ENCODE assay signal across 1 cellular context in the genomic region with DNA sequence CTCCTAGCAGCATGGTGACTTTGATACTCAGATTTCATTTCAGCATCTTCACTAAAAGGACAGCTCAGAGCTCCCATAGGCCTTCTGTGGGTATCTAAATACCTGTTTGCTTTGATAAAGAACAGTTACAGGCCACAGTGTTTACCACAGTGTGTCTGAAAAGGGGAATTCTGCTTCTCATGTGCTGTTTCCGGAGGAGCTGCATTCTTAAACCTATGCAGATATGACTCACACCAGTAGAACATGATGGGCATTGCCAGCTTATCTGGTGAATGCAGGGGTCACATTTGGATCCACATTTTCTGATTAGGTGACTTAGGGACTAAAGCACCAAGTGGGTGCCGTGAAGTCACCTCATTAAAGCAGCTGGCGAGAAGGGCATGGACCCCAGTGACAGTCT.
TF ChIP-seq lines count a peak whose summit lies in the region.

No MANE protein-coding gene starts in this region.

TF ChIP-seq in GM12878, 131 proteins besides CTCF, POLR2A, EP300 and RAD21 (continued from another document and continues in another):
- no peak for TF ChIP-seq NFXL1 (IDR thresholded peaks at IDR 0.05; ENCODE audit: borderline replicate concordance)
- TF ChIP-seq NRF1 (conservative IDR thresholded peaks at IDR 0.05; ENCODE audit: low read depth, low read length): no peak
- no peak for TF ChIP-seq ZNF207 (IDR thresholded peaks at IDR 0.05; ENCODE audit: borderline replicate concordance)
- no peak for TF ChIP-seq MAX (IDR thresholded peaks at IDR 0.05; ENCODE audit: low read depth, low read length)
- no peak for TF ChIP-seq NBN (IDR thresholded peaks at IDR 0.05)
- TF ChIP-seq NR2C1 (IDR thresholded peaks at IDR 0.05): no peak
- no peak for TF ChIP-seq SUPT20H (IDR thresholded peaks at IDR 0.05; ENCODE audit: borderline replicate concordance, control insufficient read depth, low read depth, low read length)
- TF ChIP-seq ESRRA (IDR thresholded peaks at IDR 0.05; ENCODE audit: low read length): no peak
- no peak for TF ChIP-seq REST (IDR thresholded peaks at IDR 0.05; ENCODE audit: low read depth, low read length)
- no peak for TF ChIP-seq CBX3 (IDR thresholded peaks at IDR 0.05; ENCODE audit: borderline replicate concordance, low read depth)
- no peak for TF ChIP-seq ATF2 (IDR thresholded peaks at IDR 0.05; ENCODE audit: low read length)
- no peak for TF ChIP-seq USF1 (IDR thresholded peaks at IDR 0.05; ENCODE audit: borderline replicate concordance, extremely low read length, insufficient read depth, low read depth, low read length)
- TF ChIP-seq POLR2AphosphoS2 (IDR thresholded peaks at IDR 0.05; ENCODE audit: low read depth, low read length): no peak
- no peak for TF ChIP-seq CHD4 (IDR thresholded peaks at IDR 0.05)
- no peak for TF ChIP-seq SRF (IDR thresholded peaks at IDR 0.05; ENCODE audit: low read depth in 2 of 2, low read length in 2 of 2)
- no peak for TF ChIP-seq CBX5 (IDR thresholded peaks at IDR 0.05; ENCODE audit: low read depth)
- no peak for TF ChIP-seq ZZZ3 (IDR thresholded peaks at IDR 0.05; ENCODE audit: control insufficient read depth, insufficient read length, low read depth)
- no peak for TF ChIP-seq SP1 (IDR thresholded peaks at IDR 0.05; ENCODE audit: low read depth, low read length)
- TF ChIP-seq, protein P1, sequence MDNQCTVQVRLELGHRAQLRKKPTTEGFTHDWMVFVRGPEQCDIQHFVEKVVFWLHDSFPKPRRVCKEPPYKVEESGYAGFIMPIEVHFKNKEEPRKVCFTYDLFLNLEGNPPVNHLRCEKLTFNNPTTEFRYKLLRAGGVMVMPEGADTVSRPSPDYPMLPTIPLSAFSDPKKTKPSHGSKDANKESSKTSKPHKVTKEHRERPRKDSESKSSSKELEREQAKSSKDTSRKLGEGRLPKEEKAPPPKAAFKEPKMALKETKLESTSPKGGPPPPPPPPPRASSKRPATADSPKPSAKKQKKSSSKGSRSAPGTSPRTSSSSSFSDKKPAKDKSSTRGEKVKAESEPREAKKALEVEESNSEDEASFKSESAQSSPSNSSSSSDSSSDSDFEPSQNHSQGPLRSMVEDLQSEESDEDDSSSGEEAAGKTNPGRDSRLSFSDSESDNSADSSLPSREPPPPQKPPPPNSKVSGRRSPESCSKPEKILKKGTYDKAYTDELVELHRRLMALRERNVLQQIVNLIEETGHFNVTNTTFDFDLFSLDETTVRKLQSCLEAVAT (IDR thresholded peaks at IDR 0.05): no peak
- TF ChIP-seq BMI1 (IDR thresholded peaks at IDR 0.05; ENCODE audit: borderline replicate concordance): no peak
- TF ChIP-seq PAX5 (IDR thresholded peaks at IDR 0.05; ENCODE audit: borderline replicate concordance, low read depth, low read length): 0 out of 2 replicates have a peak, but pooled peaks have one; percentile 27
- no peak for TF ChIP-seq CREB1 (IDR thresholded peaks at IDR 0.05; ENCODE audit: low read depth)
- TF ChIP-seq RELA (IDR thresholded peaks at IDR 0.05; ENCODE audit: borderline replicate concordance, partially characterized antibody): peak; percentile 24
- TF ChIP-seq, protein P2, sequence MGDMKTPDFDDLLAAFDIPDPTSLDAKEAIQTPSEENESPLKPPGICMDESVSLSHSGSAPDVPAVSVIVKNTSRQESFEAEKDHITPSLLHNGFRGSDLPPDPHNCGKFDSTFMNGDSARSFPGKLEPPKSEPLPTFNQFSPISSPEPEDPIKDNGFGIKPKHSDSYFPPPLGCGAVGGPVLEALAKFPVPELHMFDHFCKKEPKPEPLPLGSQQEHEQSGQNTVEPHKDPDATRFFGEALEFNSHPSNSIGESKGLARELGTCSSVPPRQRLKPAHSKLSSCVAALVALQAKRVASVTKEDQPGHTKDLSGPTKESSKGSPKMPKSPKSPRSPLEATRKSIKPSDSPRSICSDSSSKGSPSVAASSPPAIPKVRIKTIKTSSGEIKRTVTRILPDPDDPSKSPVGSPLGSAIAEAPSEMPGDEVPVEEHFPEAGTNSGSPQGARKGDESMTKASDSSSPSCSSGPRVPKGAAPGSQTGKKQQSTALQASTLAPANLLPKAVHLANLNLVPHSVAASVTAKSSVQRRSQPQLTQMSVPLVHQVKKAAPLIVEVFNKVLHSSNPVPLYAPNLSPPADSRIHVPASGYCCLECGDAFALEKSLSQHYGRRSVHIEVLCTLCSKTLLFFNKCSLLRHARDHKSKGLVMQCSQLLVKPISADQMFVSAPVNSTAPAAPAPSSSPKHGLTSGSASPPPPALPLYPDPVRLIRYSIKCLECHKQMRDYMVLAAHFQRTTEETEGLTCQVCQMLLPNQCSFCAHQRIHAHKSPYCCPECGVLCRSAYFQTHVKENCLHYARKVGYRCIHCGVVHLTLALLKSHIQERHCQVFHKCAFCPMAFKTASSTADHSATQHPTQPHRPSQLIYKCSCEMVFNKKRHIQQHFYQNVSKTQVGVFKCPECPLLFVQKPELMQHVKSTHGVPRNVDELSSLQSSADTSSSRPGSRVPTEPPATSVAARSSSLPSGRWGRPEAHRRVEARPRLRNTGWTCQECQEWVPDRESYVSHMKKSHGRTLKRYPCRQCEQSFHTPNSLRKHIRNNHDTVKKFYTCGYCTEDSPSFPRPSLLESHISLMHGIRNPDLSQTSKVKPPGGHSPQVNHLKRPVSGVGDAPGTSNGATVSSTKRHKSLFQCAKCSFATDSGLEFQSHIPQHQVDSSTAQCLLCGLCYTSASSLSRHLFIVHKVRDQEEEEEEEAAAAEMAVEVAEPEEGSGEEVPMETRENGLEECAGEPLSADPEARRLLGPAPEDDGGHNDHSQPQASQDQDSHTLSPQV (IDR thresholded peaks at IDR 0.05): no peak
- no peak for TF ChIP-seq EZH2 (IDR thresholded peaks at IDR 0.05; ENCODE audit: borderline replicate concordance, control insufficient read depth, low read depth, low read length)
- TF ChIP-seq RAD51 (IDR thresholded peaks at IDR 0.05): no peak
- 0 out of 2 replicates have a peak, but pooled peaks have one; percentile 34 for TF ChIP-seq CHD1 (IDR thresholded peaks at IDR 0.05; ENCODE audit: low read depth, low read length)
- peak; percentile 59; the same call in 1 of the 2 replicates for TF ChIP-seq MXI1 (IDR thresholded peaks at IDR 0.05; ENCODE audit: low read depth, low read length)
- TF ChIP-seq IRF4 (IDR thresholded peaks at IDR 0.05; ENCODE audit: low read depth, low read length): peak; percentile 92
- TF ChIP-seq, protein P3, sequence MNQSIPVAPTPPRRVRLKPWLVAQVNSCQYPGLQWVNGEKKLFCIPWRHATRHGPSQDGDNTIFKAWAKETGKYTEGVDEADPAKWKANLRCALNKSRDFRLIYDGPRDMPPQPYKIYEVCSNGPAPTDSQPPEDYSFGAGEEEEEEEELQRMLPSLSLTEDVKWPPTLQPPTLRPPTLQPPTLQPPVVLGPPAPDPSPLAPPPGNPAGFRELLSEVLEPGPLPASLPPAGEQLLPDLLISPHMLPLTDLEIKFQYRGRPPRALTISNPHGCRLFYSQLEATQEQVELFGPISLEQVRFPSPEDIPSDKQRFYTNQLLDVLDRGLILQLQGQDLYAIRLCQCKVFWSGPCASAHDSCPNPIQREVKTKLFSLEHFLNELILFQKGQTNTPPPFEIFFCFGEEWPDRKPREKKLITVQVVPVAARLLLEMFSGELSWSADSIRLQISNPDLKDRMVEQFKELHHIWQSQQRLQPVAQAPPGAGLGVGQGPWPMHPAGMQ (IDR thresholded peaks at IDR 0.05; ENCODE audit: borderline replicate concordance): no peak
- no peak for TF ChIP-seq ZNF622 (IDR thresholded peaks at IDR 0.05)
- no peak for TF ChIP-seq FOXK2 (IDR thresholded peaks at IDR 0.05)
- TF ChIP-seq, protein P4, sequence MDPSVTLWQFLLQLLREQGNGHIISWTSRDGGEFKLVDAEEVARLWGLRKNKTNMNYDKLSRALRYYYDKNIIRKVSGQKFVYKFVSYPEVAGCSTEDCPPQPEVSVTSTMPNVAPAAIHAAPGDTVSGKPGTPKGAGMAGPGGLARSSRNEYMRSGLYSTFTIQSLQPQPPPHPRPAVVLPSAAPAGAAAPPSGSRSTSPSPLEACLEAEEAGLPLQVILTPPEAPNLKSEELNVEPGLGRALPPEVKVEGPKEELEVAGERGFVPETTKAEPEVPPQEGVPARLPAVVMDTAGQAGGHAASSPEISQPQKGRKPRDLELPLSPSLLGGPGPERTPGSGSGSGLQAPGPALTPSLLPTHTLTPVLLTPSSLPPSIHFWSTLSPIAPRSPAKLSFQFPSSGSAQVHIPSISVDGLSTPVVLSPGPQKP (IDR thresholded peaks at IDR 0.05; ENCODE audit: low read depth, low read length): no peak
- TF ChIP-seq TCF7 (IDR thresholded peaks at IDR 0.05; ENCODE audit: borderline replicate concordance): no peak
- TF ChIP-seq, protein P5, sequence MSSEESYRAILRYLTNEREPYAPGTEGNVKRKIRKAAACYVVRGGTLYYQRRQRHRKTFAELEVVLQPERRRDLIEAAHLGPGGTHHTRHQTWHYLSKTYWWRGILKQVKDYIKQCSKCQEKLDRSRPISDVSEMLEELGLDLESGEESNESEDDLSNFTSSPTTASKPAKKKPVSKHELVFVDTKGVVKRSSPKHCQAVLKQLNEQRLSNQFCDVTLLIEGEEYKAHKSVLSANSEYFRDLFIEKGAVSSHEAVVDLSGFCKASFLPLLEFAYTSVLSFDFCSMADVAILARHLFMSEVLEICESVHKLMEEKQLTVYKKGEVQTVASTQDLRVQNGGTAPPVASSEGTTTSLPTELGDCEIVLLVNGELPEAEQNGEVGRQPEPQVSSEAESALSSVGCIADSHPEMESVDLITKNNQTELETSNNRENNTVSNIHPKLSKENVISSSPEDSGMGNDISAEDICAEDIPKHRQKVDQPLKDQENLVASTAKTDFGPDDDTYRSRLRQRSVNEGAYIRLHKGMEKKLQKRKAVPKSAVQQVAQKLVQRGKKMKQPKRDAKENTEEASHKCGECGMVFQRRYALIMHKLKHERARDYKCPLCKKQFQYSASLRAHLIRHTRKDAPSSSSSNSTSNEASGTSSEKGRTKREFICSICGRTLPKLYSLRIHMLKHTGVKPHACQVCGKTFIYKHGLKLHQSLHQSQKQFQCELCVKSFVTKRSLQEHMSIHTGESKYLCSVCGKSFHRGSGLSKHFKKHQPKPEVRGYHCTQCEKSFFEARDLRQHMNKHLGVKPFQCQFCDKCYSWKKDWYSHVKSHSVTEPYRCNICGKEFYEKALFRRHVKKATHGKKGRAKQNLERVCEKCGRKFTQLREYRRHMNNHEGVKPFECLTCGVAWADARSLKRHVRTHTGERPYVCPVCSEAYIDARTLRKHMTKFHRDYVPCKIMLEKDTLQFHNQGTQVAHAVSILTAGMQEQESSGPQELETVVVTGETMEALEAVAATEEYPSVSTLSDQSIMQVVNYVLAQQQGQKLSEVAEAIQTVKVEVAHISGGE (CRISPR knock-in tag; IDR thresholded peaks at IDR 0.05): no peak
- TF ChIP-seq FOS (IDR thresholded peaks at IDR 0.05; ENCODE audit: borderline replicate concordance, extremely low read depth, insufficient read length): no peak
- no peak for TF ChIP-seq EGR1 (IDR thresholded peaks at IDR 0.05; ENCODE audit: borderline replicate concordance in 1 of 2, low read depth in 2 of 2, low read length in 2 of 2)
